In the genomic region with DNA sequence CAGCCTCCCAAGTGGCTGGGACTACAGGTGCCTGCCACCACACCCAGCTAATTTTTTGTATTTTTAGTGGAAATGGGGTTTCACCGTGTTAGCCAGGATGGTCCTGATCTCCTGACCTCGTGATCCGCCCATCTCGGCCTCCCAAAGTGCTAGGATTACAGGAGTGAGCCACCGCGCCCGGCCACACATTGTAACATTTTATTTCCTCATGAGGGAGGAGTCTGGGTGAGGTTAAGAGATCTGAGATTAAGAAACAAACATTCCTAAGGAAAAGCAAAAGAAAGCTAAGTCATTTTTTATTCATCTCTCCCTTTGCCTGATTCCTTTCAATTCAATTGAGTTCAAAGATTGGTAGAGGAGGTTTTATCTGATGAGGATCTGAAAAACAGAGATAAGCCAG, we compare ENCODE assay signal across 2 cellular contexts. TPM values are rescaled to one million over a fixed set of nuclear protein-coding genes. Genes with fewer than 3 reads are reported as not detected.
"Had no signal": no experiment of that assay in that cellular context is flagged by ENCODE, and none has a peak within 500 bp of the region (broad histone marks: within the 10 kb centered on the region; RNA-seq: fewer than 3 reads in every experiment).

No MANE protein-coding gene starts in this region.

RNA-seq across cellular contexts. Expression of a gene that starts 7.5 kb away (rescaled TPM):
- total RNA-seq: SJSA1 had no signal
- polyA plus RNA-seq: IgD-negative memory B cell had no signal

RNA-seq across cellular contexts. Expression of a gene that starts 20.2 kb away (rescaled TPM):
- polyA plus RNA-seq: IgD-negative memory B cell had no signal
